ENCODE assay signal across 8 cellular contexts in the genomic region with DNA sequence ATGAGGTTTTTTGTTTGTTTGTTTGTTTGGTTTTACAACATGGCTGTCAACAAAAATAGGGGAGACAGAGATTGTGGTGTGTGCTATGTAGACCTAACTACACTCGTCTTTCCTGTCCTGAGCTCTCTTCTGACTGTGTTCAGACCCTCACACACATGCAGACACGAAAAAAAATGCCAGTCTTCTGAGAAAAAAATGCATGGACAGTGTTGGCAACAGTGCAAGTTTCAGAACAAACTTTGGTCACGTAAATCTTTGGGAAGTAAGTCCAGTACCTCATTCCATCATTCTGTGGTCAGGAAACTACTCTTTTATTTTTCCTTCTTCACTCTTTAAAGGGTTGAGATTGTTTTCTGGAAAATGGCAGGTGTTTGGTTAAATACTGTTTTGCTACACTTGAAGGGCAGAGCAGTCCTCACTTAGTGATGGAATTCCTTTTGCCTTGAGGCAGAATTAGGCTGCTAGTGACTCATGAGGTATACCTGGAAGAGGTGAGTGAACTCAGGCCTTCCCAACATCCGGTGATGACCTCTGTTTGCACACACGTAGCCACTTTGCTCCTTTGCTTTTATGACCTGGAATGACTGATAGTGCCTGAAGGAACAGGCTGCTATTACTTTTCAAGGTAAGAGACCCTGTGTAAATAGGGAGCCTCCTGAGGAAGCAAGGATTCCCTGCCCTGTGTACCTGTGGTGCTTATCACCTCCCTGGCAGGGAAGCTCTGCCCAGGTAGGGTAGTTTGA.
DNase-seq lines count a peak whose midpoint lies in the region; ATAC-seq and FAIRE-seq lines count a peak whose summit lies in the region.

No MANE protein-coding gene starts in this region.

- peak overlapping the region; percentile 97 for H3K27ac Mint-ChIP-seq in activated naive CD4-positive, alpha-beta T cell treated with anti-CD3 and anti-CD28 coated beads, Interleukin-2, amount 50 U/mL, for 24 hours
- H3K27ac Mint-ChIP-seq in T-helper 2 cell treated with Interferon-gamma antibody and Interleukin-4, amounts not matched to agents 5 μg/mL and 100 μg/mL, for 36 hours: peak overlapping the region; percentile 89

- H3K4me3 Mint-ChIP-seq in activated naive CD4-positive, alpha-beta T cell treated with anti-CD3 and anti-CD28 coated beads, Interleukin-2, amount 50 U/mL, for 24 hours: peak overlapping the region; percentile 99
- peak overlapping the region; percentile 100 for H3K4me3 Mint-ChIP-seq in T-helper 2 cell treated with Interferon-gamma antibody and Interleukin-4, amounts not matched to agents 5 μg/mL and 100 μg/mL, for 36 hours

- no peak for DNase-seq in activated naive CD4-positive, alpha-beta T cell treated with anti-CD3 and anti-CD28 coated beads, Interleukin-2, amount 50 U/mL, for 16 hours
- DNase-seq in T-helper 2 cell treated with Interferon-gamma antibody and Interleukin-4, amounts not matched to agents 5 μg/mL and 100 μg/mL, for 36 hours (ENCODE audit: low spot score): no peak
- DNase-seq in kidney glomerular epithelial cell (lab: John Stamatoyannopoulos, UW) (peak; percentile 58), urothelium cell line (ENCODE audit: low spot score) (peak; percentile 18), Kasumi-1 (lab: John Stamatoyannopoulos, UW) (no peak), GM03348 (ENCODE audit: low spot score) (no peak)

- H3K27me3 Mint-ChIP-seq in activated naive CD4-positive, alpha-beta T cell treated with anti-CD3 and anti-CD28 coated beads, Interleukin-2, amount 50 U/mL, for 24 hours: no peaks in the 10 kb centered on the region
- H3K27me3 Mint-ChIP-seq in T-helper 2 cell treated with Interferon-gamma antibody and Interleukin-4, amounts not matched to agents 5 μg/mL and 100 μg/mL, for 36 hours (ENCODE audit: low read depth): no peaks in the 10 kb centered on the region

- no peak for FAIRE-seq in urothelium cell line (lab: Jason Lieb, UNC)

- no peak for ATAC-seq in HG02938 (IDR thresholded peaks at IDR 0.05; ENCODE audit: unreplicated experiment)

- peaks cover 17% of the 10 kb centered on the region for H3K36me3 Mint-ChIP-seq in activated naive CD4-positive, alpha-beta T cell treated with anti-CD3 and anti-CD28 coated beads, Interleukin-2, amount 50 U/mL, for 24 hours
- H3K36me3 Mint-ChIP-seq in T-helper 2 cell treated with Interferon-gamma antibody and Interleukin-4, amounts not matched to agents 5 μg/mL and 100 μg/mL, for 36 hours (ENCODE audit: low read depth): peaks cover 52% of the 10 kb centered on the region

- peaks cover 86% of the 10 kb centered on the region for H3K4me1 Mint-ChIP-seq in activated naive CD4-positive, alpha-beta T cell treated with anti-CD3 and anti-CD28 coated beads, Interleukin-2, amount 50 U/mL, for 24 hours
- peaks cover 88% of the 10 kb centered on the region for H3K4me1 Mint-ChIP-seq in T-helper 2 cell treated with Interferon-gamma antibody and Interleukin-4, amounts not matched to agents 5 μg/mL and 100 μg/mL, for 36 hours (ENCODE audit: low read depth)

- H3K9me3 Mint-ChIP-seq in activated naive CD4-positive, alpha-beta T cell treated with anti-CD3 and anti-CD28 coated beads, Interleukin-2, amount 50 U/mL, for 24 hours: no peaks in the 10 kb centered on the region
- no peaks in the 10 kb centered on the region for H3K9me3 Mint-ChIP-seq in T-helper 2 cell treated with Interferon-gamma antibody and Interleukin-4, amounts not matched to agents 5 μg/mL and 100 μg/mL, for 36 hours

Comparison
In these comparisons a context has a peak if more than half of its experiments do, and no peak if none do; other contexts are left out.
1. DNase-seq: peak in kidney glomerular epithelial cell (single experiment) and urothelium cell line (single experiment); none in activated naive CD4-positive, alpha-beta T cell treated with anti-CD3 and anti-CD28 coated beads, Interleukin-2, amount 50 U/mL, for 16 hours (single experiment), T-helper 2 cell treated with Interferon-gamma antibody and Interleukin-4, amounts not matched to agents 5 μg/mL and 100 μg/mL, for 36 hours (single experiment), Kasumi-1 (0 of 2) and GM03348 (single experiment).